In genomic region chr4:55359397-55359916, GRCh38 we compare ENCODE assay signal across 12 cellular contexts. TPM values are rescaled to one million over a fixed set of nuclear protein-coding genes. Genes with fewer than 3 reads are reported as not detected.
DNase-seq lines count a peak whose midpoint lies in the region; ATAC-seq, FAIRE-seq and TF ChIP-seq lines count a peak whose summit lies in the region.
"Had no signal": no experiment of that assay in that cellular context is flagged by ENCODE, and none has a peak within 500 bp of the region (broad histone marks: within the 10 kb centered on the region; RNA-seq: fewer than 3 reads in every experiment).

No MANE protein-coding gene starts in this region.

- H3K27me3 ChIP-seq in PC-9 (ENCODE audit: insufficient read depth, low read depth) (no peaks in the 10 kb centered on the region), endothelial cell of umbilical vein (ENCODE audit: control insufficient read depth in 2 of 2, insufficient read depth in 2 of 2, low read length in 2 of 2) (no peaks in the 10 kb centered on the region), upper lobe of left lung (no peaks in the 10 kb centered on the region), HepG2 (ENCODE audit: control insufficient read depth in 1 of 2, insufficient read depth in 2 of 2, low read length in 2 of 2) (no peaks in the 10 kb centered on the region)

- dilution Hi-C loops in endothelial cell of umbilical vein (cut with MboI; ENCODE audit: extremely low pct_ligation_motif_present, low sequenced_read_pairs), result no loop called here

- no peak overlapping the region for H2AFZ ChIP-seq in PC-9
- H2AFZ ChIP-seq in endothelial cell of umbilical vein (ENCODE audit: low read depth, low read length), result no peak overlapping the region
- H2AFZ ChIP-seq in HepG2 (ENCODE audit: low read length), result no peak overlapping the region

- peak overlapping the region; percentile 45 for H3K4me2 ChIP-seq in PC-9
- no peak overlapping the region for H3K4me2 ChIP-seq in endothelial cell of umbilical vein (ENCODE audit: insufficient read depth, low read length)
- H3K4me2 ChIP-seq in HepG2 (ENCODE audit: low read depth, low read length), result no peak overlapping the region

- TF ChIP-seq POLR2A in endothelial cell of umbilical vein (IDR thresholded peaks at IDR 0.05; ENCODE audit: low read depth, low read length) (no peak), upper lobe of left lung (IDR thresholded peaks at IDR 0.05) (no peak), HepG2 (IDR thresholded peaks at IDR 0.05; ENCODE audit: insufficient read depth in 1 of 2, low read depth in 2 of 2, low read length in 2 of 2) (no peak)

- TF ChIP-seq CTCF in PC-9 (conservative IDR thresholded peaks at IDR 0.05) (no peak), endothelial cell of umbilical vein (IDR thresholded peaks at IDR 0.05; ENCODE audit: extremely low read depth in 1 of 2, insufficient read depth in 1 of 2, low read depth in 1 of 2, low read length in 2 of 2) (no peak), mucosa of descending colon (IDR thresholded peaks at IDR 0.05) (no peak), upper lobe of left lung (IDR thresholded peaks at IDR 0.05) (no peak), HepG2 (CRISPR knock-in tag; IDR thresholded peaks at IDR 0.05) (no peak)

- no peaks in the 10 kb centered on the region for H3K36me3 ChIP-seq in PC-9 (ENCODE audit: low read depth)
- H3K36me3 ChIP-seq in endothelial cell of umbilical vein (ENCODE audit: control insufficient read depth in 2 of 2, extremely low read depth in 1 of 2, insufficient read depth in 2 of 2, low read length in 2 of 2), result no peaks in the 10 kb centered on the region
- H3K36me3 ChIP-seq in mucosa of descending colon (ENCODE audit: low read depth), result no peaks in the 10 kb centered on the region
- H3K36me3 ChIP-seq in upper lobe of left lung, result no peaks in the 10 kb centered on the region
- no peaks in the 10 kb centered on the region for H3K36me3 ChIP-seq in HepG2 (replicated peaks in 1 of 2; ENCODE audit: control insufficient read depth in 1 of 2, insufficient read depth in 2 of 2, low read length in 2 of 2)

- no peak overlapping the region for H3K4me3 ChIP-seq in PC-9
- no peak overlapping the region for H3K4me3 ChIP-seq in endothelial cell of umbilical vein (replicated peaks in 1 of 3; ENCODE audit: insufficient read depth in 1 of 3, low read depth in 1 of 3, low read length in 3 of 3)
- H3K4me3 ChIP-seq in mucosa of descending colon, result no peak overlapping the region
- no peak overlapping the region for H3K4me3 ChIP-seq in upper lobe of left lung
- no peak overlapping the region for H3K4me3 ChIP-seq in HepG2 (replicated peaks in 1 of 3; ENCODE audit: insufficient read depth in 1 of 3, low read depth in 2 of 3, low read length in 3 of 3)

- BruUV-seq in PC-9 (replicated peaks; lab: Mats Ljungman, UMichigan), result TSS peak; percentile 52
- BruUV-seq in endothelial cell of umbilical vein (replicated peaks; lab: Mats Ljungman, UMichigan), result TSS peak; percentile 24
- no TSS peak for BruUV-seq in HepG2 (replicated peaks; lab: Mats Ljungman, UMichigan)

- no peaks in the 10 kb centered on the region for H3K9me3 ChIP-seq in PC-9 (ENCODE audit: insufficient read depth, low read depth)
- no peaks in the 10 kb centered on the region for H3K9me3 ChIP-seq in endothelial cell of umbilical vein (replicated peaks; ENCODE audit: control insufficient read depth, insufficient read depth, low read length)
- H3K9me3 ChIP-seq in mucosa of descending colon, result no peaks in the 10 kb centered on the region
- H3K9me3 ChIP-seq in upper lobe of left lung, result no peaks in the 10 kb centered on the region
- H3K9me3 ChIP-seq in HepG2 (ENCODE audit: low read length), result no peaks in the 10 kb centered on the region

- no peaks in the 10 kb centered on the region for H3K9me2 ChIP-seq in PC-9 (ENCODE audit: insufficient read depth)

- POLR2A ChIA-PET in PC-9 (lab: Charles Lee; ENCODE audit: unreplicated experiment), result interaction anchor here (0.6 to 0.7 kb wide), 3 partner anchors 14 to 1028 kb away, joined by 3 to 5 read pairs (median 3); partner anchors contain the start of gene AASDH
- POLR2A ChIA-PET in endothelial cell of umbilical vein (lab: Charles Lee), result interaction anchor here (0.7 kb wide), 1 partner anchor 353 kb away, joined by 3 read pairs; no protein-coding TSS in a partner anchor
- POLR2A ChIA-PET in HepG2 (lab: Yijun Ruan, JAX), result no interaction called here

- intact Hi-C loops in PC-9 (cut with micrococcal nuclease; ENCODE audit: unreplicated experiment) (no loop called here), endothelial cell of umbilical vein (cut with micrococcal nuclease) (no loop called here), mucosa of descending colon (cut with DNase I, micrococcal nuclease) (no loop called here), HepG2 (cut with micrococcal nuclease; ENCODE audit: unreplicated experiment) (loop anchor here (5.0 kb wide), 1 partner anchor 268 kb away; no protein-coding TSS in a partner anchor)

- peak; percentile 20 for ATAC-seq in mucosa of descending colon
- ATAC-seq in upper lobe of left lung (ENCODE audit: low FRiP score in 2 of 2), result peak in 1 of 2 donors; percentile 63
- ATAC-seq in HG03095 (IDR thresholded peaks at IDR 0.05; ENCODE audit: unreplicated experiment), result no peak
- ATAC-seq in GM18858 (IDR thresholded peaks at IDR 0.05; ENCODE audit: unreplicated experiment), result no peak
- ATAC-seq in esophagus mucosa, result no peak
- no peak for ATAC-seq in HepG2

- H3K9ac ChIP-seq in endothelial cell of umbilical vein (replicated peaks; ENCODE audit: extremely low read depth, insufficient read depth, low read length), result peak overlapping the region; percentile 19
- H3K9ac ChIP-seq in HepG2 (ENCODE audit: insufficient read depth, low read depth, low read length), result no peak overlapping the region

- H3K4me1 ChIP-seq in PC-9 (replicated peaks; ENCODE audit: insufficient read depth) (peaks cover 54% of the 10 kb centered on the region), endothelial cell of umbilical vein (ENCODE audit: control insufficient read depth, extremely low read depth, insufficient read depth, low read length) (peaks cover 19% of the 10 kb centered on the region), mucosa of descending colon (ENCODE audit: low read depth) (peaks cover 10% of the 10 kb centered on the region), upper lobe of left lung (peaks cover 3 to 38% (median 26%) of the 10 kb centered on the region in 4 donors), HepG2 (ENCODE audit: insufficient read depth, low read length) (peaks cover 10% of the 10 kb centered on the region)

- FAIRE-seq in endothelial cell of umbilical vein (lab: Jason Lieb, UNC) (no peak), HepG2 (lab: Jason Lieb, UNC) (no peak)

- TF ChIP-seq RAD21 in HepG2 (CRISPR knock-in tag; IDR thresholded peaks at IDR 0.05), result no peak

- H3K79me2 ChIP-seq in PC-9 (ENCODE audit: low read depth) (no peaks in the 10 kb centered on the region), endothelial cell of umbilical vein (ENCODE audit: control insufficient read depth, insufficient read depth, low read length) (no peaks in the 10 kb centered on the region), HepG2 (ENCODE audit: insufficient read depth, low read length) (no peaks in the 10 kb centered on the region)

- in situ Hi-C loops in HepG2 (cut with HindIII; ENCODE audit: extremely low pct_ligation_motif_present, low pct_unique_long_range_greater_than_20kb), result no loop called here

- 69 to 76% methylated on average over 8 of the region's 8 CpGs for WGBS in upper lobe of left lung, 2 donors
- 94% methylated on average over 8 of the region's 8 CpGs for WGBS in HepG2 (ENCODE audit: low lambda C conversion rate)

- CTCF ChIA-PET in PC-9 (lab: Charles Lee), result no interaction called here
- CTCF ChIA-PET in endothelial cell of umbilical vein (lab: Charles Lee), result interaction anchor here (0.6 to 1.8 kb wide), 4 partner anchors 13 to 388 kb away, joined by 3 to 7 read pairs (median 4); partner anchors contain the start of gene SRD5A3
- CTCF ChIA-PET in HepG2 (lab: Yijun Ruan, JAX; ENCODE audit: low intra/inter-chr PET ratio, low total read pairs), result no interaction called here

- no peak for DNase-seq in PC-9
- no peak for DNase-seq in endothelial cell of umbilical vein (ENCODE audit: low read depth, low spot score)
- no peak for DNase-seq in mucosa of descending colon
- DNase-seq in upper lobe of left lung, result no peak
- DNase-seq in HepG2 (ENCODE audit: low spot score), result no peak
- DNase-seq: activated CD4-positive, alpha-beta T cell treated with anti-CD3 and anti-CD28 coated beads, Interleukin-2, amount 10 ng/mL, durations not matched to agents 7 days and 5 days; activated gamma-delta T cell; cortex of kidney; NCI-H774 had no signal

- TF ChIP-seq EP300 in upper lobe of left lung (IDR thresholded peaks at IDR 0.05) (no peak), HepG2 (IDR thresholded peaks at IDR 0.05; ENCODE audit: low read depth in 2 of 2, low read length in 2 of 2) (no peak), HepG2 (CRISPR knock-in tag; IDR thresholded peaks at IDR 0.05; ENCODE audit: borderline replicate concordance) (no peak)

- H3K9me1 ChIP-seq in endothelial cell of umbilical vein (replicated peaks; ENCODE audit: control insufficient read depth, extremely low read depth, insufficient read depth, low read length), result no peaks in the 10 kb centered on the region

- H3K27ac ChIP-seq in PC-9 (peak overlapping the region; percentile 85), endothelial cell of umbilical vein (ENCODE audit: insufficient read depth, low read depth, low read length) (peak overlapping the region; percentile 57), upper lobe of left lung (peak overlapping the region in 3 of 4 donors; percentile 48 to 63 (median 63)), HepG2 (ENCODE audit: extremely low read length, insufficient read depth, low read length) (no peak overlapping the region)

- H4K20me1 ChIP-seq in PC-9 (ENCODE audit: insufficient read depth) (no peaks in the 10 kb centered on the region), endothelial cell of umbilical vein (replicated peaks; ENCODE audit: control insufficient read depth, extremely low read depth, insufficient read depth, low read length) (no peaks in the 10 kb centered on the region), HepG2 (ENCODE audit: insufficient read depth, low read length) (no peaks in the 10 kb centered on the region)

- peaks cover 35% of the 10 kb centered on the region for H3F3A ChIP-seq in PC-9 (ENCODE audit: insufficient read depth, low read depth)

RNA-seq across cellular contexts. Expression of gene SRD5A3, which starts 13.4 kb away (rescaled TPM):
- 7.3 and 9.9 TPM in 2 replicates for total RNA-seq in PC-9 (2021)
- 24.3 and 30.4 TPM in 2 replicates for total RNA-seq in endothelial cell of umbilical vein
- 23.6 and 29.0 TPM in 2 replicates for polyA plus RNA-seq in endothelial cell of umbilical vein
- 19.4 and 22.3 TPM in 2 replicates for polyA plus RNA-seq in endothelial cell of umbilical vein (2011; cell fraction: cytosol; rRNA removed)
- polyA plus RNA-seq in endothelial cell of umbilical vein (2011; cell fraction: nucleus; rRNA removed), result 8.9 and 9.2 TPM in 2 replicates
- polyA plus RNA-seq in endothelial cell of umbilical vein (2012), result 17.0 and 23.7 TPM in 2 replicates
- 36.5 and 44.5 TPM in 2 replicates for polyA minus RNA-seq in endothelial cell of umbilical vein
- polyA minus RNA-seq in endothelial cell of umbilical vein (2011; cell fraction: cytosol; rRNA and poly(A)+ RNA removed), result 16.2 TPM
- 4.1 and 4.4 TPM in 2 replicates for polyA minus RNA-seq in endothelial cell of umbilical vein (2011; cell fraction: nucleus; rRNA and poly(A)+ RNA removed)
- 10 to 100 TPM in 2 of 3 donors, 1 to 10 TPM in 1; 5.9 to 14.7 (median 14.0) TPM for total RNA-seq in mucosa of descending colon
- total RNA-seq in upper lobe of left lung, result 10 to 100 TPM in 4 of 6 donors, 1 to 10 TPM in 2; 7.2 to 21.4 (median 13.0) TPM
- 52.8 TPM for total RNA-seq in esophagus mucosa
- total RNA-seq in HepG2 (2016; rRNA removed; fragmentation: Illumina TruSeq; extraction: Trizol), result 12.8 and 18.4 TPM in 2 replicates
- total RNA-seq in HepG2 (2016; cell fraction: cytosol; rRNA removed; fragmentation: Illumina TruSeq; extraction: Trizol; ENCODE audit: low read depth), result 10.3 and 14.8 TPM in 2 replicates
- total RNA-seq in HepG2 (2016; cell fraction: insoluble cytoplasmic fraction; rRNA removed; fragmentation: Illumina TruSeq; extraction: Trizol), result 12.5 and 16.5 TPM in 2 replicates
- total RNA-seq in HepG2 (2016; cell fraction: membrane; rRNA removed; fragmentation: Illumina TruSeq; extraction: Trizol), result 22.0 and 24.7 TPM in 2 replicates
- total RNA-seq in HepG2 (2016; cell fraction: nucleus; rRNA removed; fragmentation: Illumina TruSeq; extraction: Trizol), result 12.7 and 14.2 TPM in 2 replicates
- 7.4 and 12.4 TPM in 2 replicates for polyA plus RNA-seq in HepG2 (2011; rRNA removed)
- 5.5 and 8.9 TPM in 2 replicates for polyA plus RNA-seq in HepG2 (2011; cell fraction: cytosol; rRNA removed)
- 0.87 and 1.7 TPM in 2 replicates for polyA plus RNA-seq in HepG2 (2011; cell fraction: nucleus; rRNA removed)
- 8.3 and 13.3 TPM in 2 replicates for polyA plus RNA-seq in HepG2 (2012)
- 30.1 and 32.4 TPM in 2 replicates for polyA plus RNA-seq in HepG2 (2016; cell fraction: cytosol; fragmentation: Illumina TruSeq; extraction: Trizol; ENCODE audit: low read depth)
- 17.4 and 17.6 TPM in 2 replicates for polyA plus RNA-seq in HepG2 (2016; cell fraction: insoluble cytoplasmic fraction; fragmentation: Illumina TruSeq; extraction: Trizol; ENCODE audit: low read depth)
- polyA plus RNA-seq in HepG2 (2016; cell fraction: membrane; fragmentation: Illumina TruSeq; extraction: Trizol; ENCODE audit: low read depth), result 26.9 and 30.1 TPM in 2 replicates
- polyA plus RNA-seq in HepG2 (2016; cell fraction: nucleus; fragmentation: Illumina TruSeq; extraction: Trizol; ENCODE audit: insufficient read depth, low read depth), result 26.6 and 27.3 TPM in 2 replicates
- polyA minus RNA-seq in HepG2 (2011; rRNA and poly(A)+ RNA removed; ENCODE audit: low replicate concordance), result 14.9 and 24.8 TPM in 2 replicates
- polyA minus RNA-seq in HepG2 (2011; cell fraction: cytosol; rRNA and poly(A)+ RNA removed), result 4.6 and 5.1 TPM in 2 replicates
- 1.3 and 2.1 TPM in 2 replicates for polyA minus RNA-seq in HepG2 (2011; cell fraction: nucleus; rRNA and poly(A)+ RNA removed)

RNA-seq across cellular contexts. Expression of gene TMEM165, which starts 36.3 kb away (rescaled TPM):
- total RNA-seq in PC-9 (2021) (61.4 and 61.8 TPM in 2 replicates), endothelial cell of umbilical vein (159 and 177 TPM in 2 replicates), mucosa of descending colon (10 to 100 TPM; 56.4 to 85.8 (median 77.6) TPM), upper lobe of left lung (100 to 1,000 TPM; 118 to 312 (median 231) TPM), esophagus mucosa (90.7 TPM), HepG2 (2016; rRNA removed; fragmentation: Illumina TruSeq; extraction: Trizol) (32.0 and 54.6 TPM in 2 replicates)
- polyA plus RNA-seq in endothelial cell of umbilical vein (144 and 188 TPM in 2 replicates), HepG2 (2011; rRNA removed) (82.0 and 103 TPM in 2 replicates)
- polyA plus RNA-seq in endothelial cell of umbilical vein (2011; cell fraction: cytosol; rRNA removed), result 71.6 and 82.9 TPM in 2 replicates
- 224 and 301 TPM in 2 replicates for polyA plus RNA-seq in endothelial cell of umbilical vein (2011; cell fraction: nucleus; rRNA removed)
- polyA plus RNA-seq in endothelial cell of umbilical vein (2012), result 67.9 and 96.6 TPM in 2 replicates
- 376 and 416 TPM in 2 replicates for polyA minus RNA-seq in endothelial cell of umbilical vein
- 58.4 TPM for polyA minus RNA-seq in endothelial cell of umbilical vein (2011; cell fraction: cytosol; rRNA and poly(A)+ RNA removed)
- 216 and 313 TPM in 2 replicates for polyA minus RNA-seq in endothelial cell of umbilical vein (2011; cell fraction: nucleus; rRNA and poly(A)+ RNA removed)
- total RNA-seq in HepG2 (2016; cell fraction: cytosol; rRNA removed; fragmentation: Illumina TruSeq; extraction: Trizol; ENCODE audit: low read depth), result 49.0 and 49.6 TPM in 2 replicates
- total RNA-seq in HepG2 (2016; cell fraction: insoluble cytoplasmic fraction; rRNA removed; fragmentation: Illumina TruSeq; extraction: Trizol), result 31.3 and 54.4 TPM in 2 replicates
- 41.0 and 41.4 TPM in 2 replicates for total RNA-seq in HepG2 (2016; cell fraction: membrane; rRNA removed; fragmentation: Illumina TruSeq; extraction: Trizol)
- total RNA-seq in HepG2 (2016; cell fraction: nucleus; rRNA removed; fragmentation: Illumina TruSeq; extraction: Trizol), result 69.6 and 76.4 TPM in 2 replicates
- 36.3 and 40.4 TPM in 2 replicates for polyA plus RNA-seq in HepG2 (2011; cell fraction: cytosol; rRNA removed)
- polyA plus RNA-seq in HepG2 (2011; cell fraction: nucleus; rRNA removed), result 57.5 and 61.2 TPM in 2 replicates
- 27.9 and 35.8 TPM in 2 replicates for polyA plus RNA-seq in HepG2 (2012)
- 17.4 and 21.2 TPM in 2 replicates for polyA plus RNA-seq in HepG2 (2016; cell fraction: cytosol; fragmentation: Illumina TruSeq; extraction: Trizol; ENCODE audit: low read depth)
- polyA plus RNA-seq in HepG2 (2016; cell fraction: insoluble cytoplasmic fraction; fragmentation: Illumina TruSeq; extraction: Trizol; ENCODE audit: low read depth), result 36.0 and 38.8 TPM in 2 replicates
- 27.2 and 31.4 TPM in 2 replicates for polyA plus RNA-seq in HepG2 (2016; cell fraction: membrane; fragmentation: Illumina TruSeq; extraction: Trizol; ENCODE audit: low read depth)
- 108 and 117 TPM in 2 replicates for polyA plus RNA-seq in HepG2 (2016; cell fraction: nucleus; fragmentation: Illumina TruSeq; extraction: Trizol; ENCODE audit: insufficient read depth, low read depth)
- polyA minus RNA-seq in HepG2 (2011; rRNA and poly(A)+ RNA removed; ENCODE audit: low replicate concordance), result 170 and 281 TPM in 2 replicates
- 36.6 and 41.3 TPM in 2 replicates for polyA minus RNA-seq in HepG2 (2011; cell fraction: cytosol; rRNA and poly(A)+ RNA removed)
- polyA minus RNA-seq in HepG2 (2011; cell fraction: nucleus; rRNA and poly(A)+ RNA removed), result 125 and 131 TPM in 2 replicates
